8 cellular contexts compared by ENCODE assay signal in the genomic region with DNA sequence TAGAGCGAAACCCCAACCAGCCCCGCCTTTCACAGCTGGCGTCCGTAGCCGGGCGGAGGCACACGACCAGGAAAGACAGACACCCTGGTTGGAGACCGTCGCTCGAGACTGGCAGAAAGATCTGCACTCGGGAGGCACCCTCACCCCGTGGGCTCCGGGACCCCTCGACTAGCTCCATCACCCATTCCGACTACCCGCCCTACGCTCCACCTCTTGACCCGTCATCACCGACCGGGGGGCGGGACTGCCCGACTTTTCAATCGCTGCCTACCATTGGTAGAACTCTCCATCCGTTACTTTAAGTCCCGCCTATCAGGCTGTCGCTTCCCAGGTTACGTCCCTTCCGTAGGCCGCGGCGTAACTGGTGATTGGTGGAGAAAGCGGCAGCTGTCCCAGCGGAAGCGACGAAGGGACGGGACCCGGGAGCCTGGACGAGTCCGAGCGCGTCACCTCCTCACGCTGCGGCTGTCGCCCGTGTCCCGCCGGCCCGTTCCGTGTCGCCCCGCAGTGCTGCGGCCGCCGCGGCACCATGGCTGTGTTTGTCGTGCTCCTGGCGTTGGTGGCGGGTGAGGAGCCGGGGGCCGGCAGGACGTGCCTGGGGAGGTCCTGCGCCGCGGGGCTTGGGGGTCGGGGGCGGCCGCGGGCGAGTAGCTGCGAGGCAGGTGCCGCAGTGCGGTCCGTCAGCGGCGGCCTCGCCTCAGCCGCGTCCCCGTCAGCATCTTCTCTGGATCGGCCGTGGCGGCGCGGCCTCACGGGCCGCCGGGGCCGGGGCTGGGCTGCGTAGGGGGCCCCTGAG. TPM values are rescaled to one million over a fixed set of nuclear protein-coding genes. Genes with fewer than 3 reads are reported as not detected.
A peak's percentile ranks its signal among the peaks of the same experiment; 100 is the strongest.
DNase-seq lines count a peak whose midpoint lies in the region; TF ChIP-seq lines count a peak whose summit lies in the region.

TSS of gene ATP6AP2 (plus strand) at position 434 of the 796 bp plus-strand sequence. CDS start at position 530, 96 bp downstream.

- DNase-seq in HAP-1 (ENCODE audit: low spot score in 2 of 2) = peak; percentile 97 to 98
- peak; percentile 92 for DNase-seq in MM.1S
- peak; percentile 82 for DNase-seq in SIG-M5 (lab: John Stamatoyannopoulos, UW)
- DNase-seq in activated gamma-delta T cell treated with Interleukin-2 at 50 U/mL for 16 hours = peak; percentile 86
- peak; percentile 93 for DNase-seq in fibroblast of villous mesenchyme (ENCODE audit: low read depth)
- DNase-seq in stomach = peak; percentile 91

- peak within 1 kb of the TSS; percentile 81 for H3K4me2 ChIP-seq in MM.1S (ENCODE audit: low read depth, low read length)
- peak within 1 kb of the TSS; percentile 51 for H3K4me2 ChIP-seq in neural cell (ENCODE audit: low read length)

- TF ChIP-seq EP300 in neural cell (conservative IDR thresholded peaks at IDR 0.05; ENCODE audit: poor library complexity, severe bottlenecking) (peak; percentile 18), stomach (IDR thresholded peaks at IDR 0.05) (no peak)

- TF ChIP-seq CTCF in MM.1S (IDR thresholded peaks at IDR 0.05; ENCODE audit: low read length) (no peak), fibroblast of villous mesenchyme (IDR thresholded peaks at IDR 0.05; ENCODE audit: insufficient read depth, low read depth, low read length) (no peak), neural cell (IDR thresholded peaks at IDR 0.05; ENCODE audit: poor library complexity, severe bottlenecking) (no peak), stomach (IDR thresholded peaks at IDR 0.05) (no peak)

- H3K4me3 ChIP-seq in HAP-1 = peak within 1 kb of the TSS; percentile 76
- peak within 1 kb of the TSS; percentile 58 for H3K4me3 ChIP-seq in MM.1S (ENCODE audit: low read length)
- peak within 1 kb of the TSS; percentile 75 for H3K4me3 ChIP-seq in fibroblast of villous mesenchyme (ENCODE audit: low read depth, low read length)
- H3K4me3 ChIP-seq in neural cell (ENCODE audit: low read length) = peak within 1 kb of the TSS; percentile 72
- H3K4me3 ChIP-seq in stomach = peak within 1 kb of the TSS; percentile 63 to 76 (median 68)

- H3K9me3 ChIP-seq in ES-I3 (ENCODE audit: control insufficient read depth, insufficient read depth, low read length) = no peaks in the 10 kb centered on the region
- no peaks in the 10 kb centered on the region for H3K9me3 ChIP-seq in HAP-1
- H3K9me3 ChIP-seq in MM.1S (replicated peaks; ENCODE audit: insufficient read depth, low read length) = no peaks in the 10 kb centered on the region
- H3K9me3 ChIP-seq in neural cell (ENCODE audit: low read length) = no peaks in the 10 kb centered on the region
- H3K9me3 ChIP-seq in stomach = peaks cover 0 to 4% (median 0%) of the 10 kb centered on the region in 4 donors

- H2AFZ ChIP-seq in MM.1S (ENCODE audit: low read length) (peak within 1 kb of the TSS; percentile 42), neural cell (ENCODE audit: low read depth, low read length) (no peak within 1 kb of the TSS)

- 0 to 26% (median 1%) methylated on average over 14 to 89 of the region's 89 CpGs for WGBS in stomach, 5 donors

- H3F3A ChIP-seq in MM.1S (ENCODE audit: insufficient read depth, low read length) = no peaks in the 10 kb centered on the region
- H3F3A ChIP-seq in neural cell (ENCODE audit: insufficient read depth, low read length, poor library complexity, severe bottlenecking) = no peaks in the 10 kb centered on the region

- intact Hi-C loops in stomach (cut with DNase I; ENCODE audit: low total_unique reads) = no loop called here

- H3K27me3 ChIP-seq in HAP-1 (ENCODE audit: low read depth) (no peaks in the 10 kb centered on the region), MM.1S (replicated peaks; ENCODE audit: insufficient read depth, low read length) (no peaks in the 10 kb centered on the region), neural cell (ENCODE audit: insufficient read depth, low read depth, low read length) (no peaks in the 10 kb centered on the region), stomach (no peaks in the 10 kb centered on the region)

- H3K79me2 ChIP-seq in MM.1S (ENCODE audit: low read length) (peaks cover 30% of the 10 kb centered on the region), neural cell (replicated peaks; ENCODE audit: insufficient read depth, low read length) (peaks cover 14% of the 10 kb centered on the region)

- TF ChIP-seq POLR2A in stomach (IDR thresholded peaks at IDR 0.05) = peak in 2 of 4 donors; percentile 52 to 53

- no peaks in the 10 kb centered on the region for H3K9me2 ChIP-seq in MM.1S (replicated peaks; ENCODE audit: insufficient read depth, low read length)
- H3K9me2 ChIP-seq in neural cell (ENCODE audit: insufficient read depth, low read length) = no peaks in the 10 kb centered on the region

- H3K27ac ChIP-seq in MM.1S (ENCODE audit: low read length) (peak within 1 kb of the TSS; percentile 57; the same call in 1 of the 2 replicates), neural cell (ENCODE audit: low read length) (peak within 1 kb of the TSS; percentile 78), stomach (peak within 1 kb of the TSS; percentile 90 to 97 (median 92))

- peak; percentile 22 for TF ChIP-seq RAD21 in neural cell (conservative IDR thresholded peaks at IDR 0.05)

- H3K4me1 ChIP-seq in ES-I3 (ENCODE audit: insufficient read depth, low read length) (no peaks in the 10 kb centered on the region), HAP-1 (peaks cover 6% of the 10 kb centered on the region), MM.1S (ENCODE audit: low read length) (0 out of 2 replicates have a peak, but pooled peaks cover 4% of the 10 kb centered on the region), stomach (peaks cover 7 to 20% (median 9%) of the 10 kb centered on the region in 4 donors)

- H3K9ac ChIP-seq in ES-I3 (ENCODE audit: low read depth, low read length) (peak within 1 kb of the TSS; percentile 78), MM.1S (ENCODE audit: low read length) (peak within 1 kb of the TSS; percentile 68), neural cell (ENCODE audit: low read length) (peak within 1 kb of the TSS; percentile 74)

- no peaks in the 10 kb centered on the region for H3K36me3 ChIP-seq in ES-I3 (ENCODE audit: insufficient read depth, low read length)
- H3K36me3 ChIP-seq in HAP-1 (replicated peaks) = no peaks in the 10 kb centered on the region
- H3K36me3 ChIP-seq in MM.1S (replicated peaks; ENCODE audit: insufficient read depth, low read length) = no peaks in the 10 kb centered on the region
- H3K36me3 ChIP-seq in neural cell (ENCODE audit: insufficient read depth, low read length) = no peaks in the 10 kb centered on the region
- no peaks in the 10 kb centered on the region for H3K36me3 ChIP-seq in stomach

- no peaks in the 10 kb centered on the region for H4K20me1 ChIP-seq in MM.1S (ENCODE audit: insufficient read depth, low read length)
- no peaks in the 10 kb centered on the region for H4K20me1 ChIP-seq in neural cell (ENCODE audit: insufficient read depth)

- in situ Hi-C loops in HAP-1 (cut with MboI; ENCODE audit: low sequenced_read_pairs) = loop anchor here (25.0 kb wide), 1 partner anchor 93 kb away; no protein-coding TSS in a partner anchor

TF ChIP-seq in neural cell, 6 proteins besides CTCF, POLR2A, EP300 and RAD21:
- no peak for TF ChIP-seq EZH2 (IDR thresholded peaks at IDR 0.05; ENCODE audit: borderline replicate concordance, insufficient read depth, low read length, poor library complexity, severe bottlenecking)
- TF ChIP-seq POLR2AphosphoS5 (IDR thresholded peaks at IDR 0.05) = peak; percentile 90
- TF ChIP-seq REST (IDR thresholded peaks at IDR 0.05; ENCODE audit: borderline replicate concordance) = peak; percentile 43
- peak; percentile 58 for TF ChIP-seq MXI1 (conservative IDR thresholded peaks at IDR 0.05; ENCODE audit: poor library complexity, severe bottlenecking)
- peak; percentile 82 for TF ChIP-seq TAF1 (IDR thresholded peaks at IDR 0.05; ENCODE audit: low read depth)
- TF ChIP-seq SMC3 (conservative IDR thresholded peaks at IDR 0.05; ENCODE audit: poor library complexity) = no peak

RNA-seq across cellular contexts. Expression of gene ATP6AP2, which starts in this region (rescaled TPM):
- total RNA-seq in fibroblast of villous mesenchyme (75.7 and 94.6 TPM in 2 replicates), stomach (100 to 1,000 TPM in 2 of 5 donors, 10 to 100 TPM in 3; 10.4 to 216 (median 97.8) TPM)
- polyA plus RNA-seq in neural cell (203 and 236 TPM in 2 replicates), stomach (10 to 100 TPM; 19.2 to 50.3 (median 22.3) TPM)
- polyA minus RNA-seq in neural cell = 100 and 102 TPM in 2 replicates

Comparison
In these comparisons a context has a peak if more than half of its experiments do, and no peak if none do; other contexts are left out.
1. Peak in every context shown above with its lines: DNase-seq, H3K4me3 ChIP-seq and H3K27ac ChIP-seq.